In genomic region chr1:23424171-23424959, GRCh38 we compare ENCODE assay signal across 8 cellular contexts. TPM values are rescaled to one million over a fixed set of nuclear protein-coding genes. Genes with fewer than 3 reads are reported as not detected.
DNase-seq lines count a peak whose midpoint lies in the region; ATAC-seq and TF ChIP-seq lines count a peak whose summit lies in the region.

Gene TCEA3 (minus strand): TSS chr1:23424748. CDS start chr1:23424633, 115 bp downstream.

- ATAC-seq in HG02763 (IDR thresholded peaks at IDR 0.05; ENCODE audit: unreplicated experiment) = no peak

- H3K27me3 ChIP-seq in AG04450 (ENCODE audit: control insufficient read depth, insufficient read depth, low read length) (no peaks in the 10 kb centered on the region), iPS-20b (ENCODE audit: insufficient read depth, low read length) (peaks cover 99% of the 10 kb centered on the region)

- WGBS in adipose tissue, 3 donors = 0 to 1% (median 1%) methylated on average over 45 to 72 of the region's 72 CpGs

- H3K27ac ChIP-seq in AG04450 (ENCODE audit: low read depth, low read length) (no peak within 1 kb of the TSS), adipose tissue (ENCODE audit: low read depth, low read length) (no peak within 1 kb of the TSS), iPS-20b (ENCODE audit: low read length) (no peak within 1 kb of the TSS)

- POLR2A ChIA-PET in AG04450 (lab: Yijun Ruan, JAX) = interaction anchor here (2.9 kb wide), 1 partner anchor 80 kb away, joined by 27 read pairs; the partner anchor contains the start of gene HNRNPR

- DNase-seq in AG04450 (ENCODE audit: low read depth, low spot score) (no peak), NCI-H2171 (lab: John Stamatoyannopoulos, UW) (peak; percentile 28), AML-193 (lab: John Stamatoyannopoulos, UW) (no peak), NCI-H1092 treated with DMSO at 0.1 percent for 48 hours (lab: John Stamatoyannopoulos, UW) (no peak)
- peak; percentile 31 for DNase-seq in stimulated activated CD4-positive, alpha-beta T cell treated with anti-CD3 and anti-CD28 coated beads, Interleukin-15, amount 100 ng/mL, for 24 hours

- H3K4me3 ChIP-seq in AG04450 (ENCODE audit: low read depth, low read length) = peak within 1 kb of the TSS; percentile 55
- H3K4me3 ChIP-seq in iPS-20b (ENCODE audit: low read length) = peak within 1 kb of the TSS; percentile 51

- H3K9ac ChIP-seq in iPS-20b (ENCODE audit: low read depth, low read length) = no peak within 1 kb of the TSS

- no peaks in the 10 kb centered on the region for H3K9me3 ChIP-seq in AG04450 (ENCODE audit: control insufficient read depth, insufficient read depth, low read length)
- no peaks in the 10 kb centered on the region for H3K9me3 ChIP-seq in iPS-20b (ENCODE audit: insufficient read depth, low read depth, low read length)

- TF ChIP-seq CTCF in AG04450 (IDR thresholded peaks at IDR 0.05; ENCODE audit: low read depth, low read length) = no peak

- peaks cover 11% of the 10 kb centered on the region; the same call in 1 of the 2 replicates for H3K36me3 ChIP-seq in iPS-20b (ENCODE audit: insufficient read depth, low read depth, low read length)

- CTCF ChIA-PET in AG04450 (lab: Charles Lee) = interaction anchor here (0.6 to 1.0 kb wide), 3 partner anchors 20 to 118 kb away, joined by 3 to 4 read pairs (median 4); no protein-coding TSS in a partner anchor

- peaks cover 4% of the 10 kb centered on the region; the same call in 1 of the 2 replicates for H3K4me1 ChIP-seq in iPS-20b (ENCODE audit: insufficient read depth, low read length)

RNA-seq across cellular contexts. Expression of gene TCEA3, which starts in this region (rescaled TPM):
- polyA plus RNA-seq in AG04450 (2011; rRNA removed) (14.7 and 15.6 TPM in 2 replicates), adipose tissue (10 to 100 TPM; 10.9 to 77.7 (median 19.1) TPM)
- polyA minus RNA-seq in AG04450 (2011; rRNA and poly(A)+ RNA removed) = 10.9 and 11.2 TPM in 2 replicates

Comparison
In these comparisons a context has a peak if more than half of its experiments do, and no peak if none do; other contexts are left out.
1. DNase-seq: peak in NCI-H2171 (single experiment) and stimulated activated CD4-positive, alpha-beta T cell treated with anti-CD3 and anti-CD28 coated beads, Interleukin-15, amount 100 ng/mL, for 24 hours (single experiment); none in AG04450 (single experiment), AML-193 (0 of 2) and NCI-H1092 treated with DMSO at 0.1 percent for 48 hours (single experiment).